ENCODE assay signal across 1 cellular context in the genomic region with DNA sequence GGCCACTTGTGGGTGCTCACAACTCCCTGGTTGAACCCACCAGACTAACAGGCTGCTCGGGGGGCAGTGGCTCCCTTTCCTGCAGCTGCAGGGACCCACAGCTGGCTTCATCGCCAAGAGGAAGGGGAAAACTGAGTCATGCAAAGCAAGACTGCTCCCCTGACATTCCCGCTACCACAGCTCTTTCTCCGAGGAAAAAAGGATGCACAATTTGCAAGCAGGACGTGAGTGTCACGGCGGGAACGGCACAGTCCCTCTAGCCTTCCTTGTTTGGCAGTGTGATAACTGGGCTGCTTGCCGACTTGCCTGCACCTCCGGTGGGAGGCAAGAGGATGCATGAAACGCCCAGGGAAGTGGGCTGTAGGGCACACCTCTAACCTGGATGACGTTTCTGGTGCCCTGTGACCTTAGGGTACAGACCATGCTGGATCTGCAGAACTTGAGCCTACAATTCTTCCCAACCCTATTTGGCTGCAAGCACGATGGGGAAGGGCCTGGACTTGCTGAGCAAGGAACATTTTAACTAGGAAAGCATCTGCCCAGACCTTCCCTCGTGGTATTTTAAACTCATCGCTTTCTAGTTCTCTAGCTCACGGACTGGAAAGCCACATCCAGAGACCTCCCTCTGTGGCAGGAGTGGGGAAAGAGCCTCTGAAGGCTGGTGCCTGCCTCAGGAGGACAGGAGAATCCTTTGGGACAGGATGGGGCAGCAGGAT.
TF ChIP-seq lines count a peak whose summit lies in the region.

No MANE protein-coding gene starts in this region.

TF ChIP-seq in GM23338, 12 proteins besides CTCF, POLR2A, EP300 and RAD21:
- TF ChIP-seq, protein P1, sequence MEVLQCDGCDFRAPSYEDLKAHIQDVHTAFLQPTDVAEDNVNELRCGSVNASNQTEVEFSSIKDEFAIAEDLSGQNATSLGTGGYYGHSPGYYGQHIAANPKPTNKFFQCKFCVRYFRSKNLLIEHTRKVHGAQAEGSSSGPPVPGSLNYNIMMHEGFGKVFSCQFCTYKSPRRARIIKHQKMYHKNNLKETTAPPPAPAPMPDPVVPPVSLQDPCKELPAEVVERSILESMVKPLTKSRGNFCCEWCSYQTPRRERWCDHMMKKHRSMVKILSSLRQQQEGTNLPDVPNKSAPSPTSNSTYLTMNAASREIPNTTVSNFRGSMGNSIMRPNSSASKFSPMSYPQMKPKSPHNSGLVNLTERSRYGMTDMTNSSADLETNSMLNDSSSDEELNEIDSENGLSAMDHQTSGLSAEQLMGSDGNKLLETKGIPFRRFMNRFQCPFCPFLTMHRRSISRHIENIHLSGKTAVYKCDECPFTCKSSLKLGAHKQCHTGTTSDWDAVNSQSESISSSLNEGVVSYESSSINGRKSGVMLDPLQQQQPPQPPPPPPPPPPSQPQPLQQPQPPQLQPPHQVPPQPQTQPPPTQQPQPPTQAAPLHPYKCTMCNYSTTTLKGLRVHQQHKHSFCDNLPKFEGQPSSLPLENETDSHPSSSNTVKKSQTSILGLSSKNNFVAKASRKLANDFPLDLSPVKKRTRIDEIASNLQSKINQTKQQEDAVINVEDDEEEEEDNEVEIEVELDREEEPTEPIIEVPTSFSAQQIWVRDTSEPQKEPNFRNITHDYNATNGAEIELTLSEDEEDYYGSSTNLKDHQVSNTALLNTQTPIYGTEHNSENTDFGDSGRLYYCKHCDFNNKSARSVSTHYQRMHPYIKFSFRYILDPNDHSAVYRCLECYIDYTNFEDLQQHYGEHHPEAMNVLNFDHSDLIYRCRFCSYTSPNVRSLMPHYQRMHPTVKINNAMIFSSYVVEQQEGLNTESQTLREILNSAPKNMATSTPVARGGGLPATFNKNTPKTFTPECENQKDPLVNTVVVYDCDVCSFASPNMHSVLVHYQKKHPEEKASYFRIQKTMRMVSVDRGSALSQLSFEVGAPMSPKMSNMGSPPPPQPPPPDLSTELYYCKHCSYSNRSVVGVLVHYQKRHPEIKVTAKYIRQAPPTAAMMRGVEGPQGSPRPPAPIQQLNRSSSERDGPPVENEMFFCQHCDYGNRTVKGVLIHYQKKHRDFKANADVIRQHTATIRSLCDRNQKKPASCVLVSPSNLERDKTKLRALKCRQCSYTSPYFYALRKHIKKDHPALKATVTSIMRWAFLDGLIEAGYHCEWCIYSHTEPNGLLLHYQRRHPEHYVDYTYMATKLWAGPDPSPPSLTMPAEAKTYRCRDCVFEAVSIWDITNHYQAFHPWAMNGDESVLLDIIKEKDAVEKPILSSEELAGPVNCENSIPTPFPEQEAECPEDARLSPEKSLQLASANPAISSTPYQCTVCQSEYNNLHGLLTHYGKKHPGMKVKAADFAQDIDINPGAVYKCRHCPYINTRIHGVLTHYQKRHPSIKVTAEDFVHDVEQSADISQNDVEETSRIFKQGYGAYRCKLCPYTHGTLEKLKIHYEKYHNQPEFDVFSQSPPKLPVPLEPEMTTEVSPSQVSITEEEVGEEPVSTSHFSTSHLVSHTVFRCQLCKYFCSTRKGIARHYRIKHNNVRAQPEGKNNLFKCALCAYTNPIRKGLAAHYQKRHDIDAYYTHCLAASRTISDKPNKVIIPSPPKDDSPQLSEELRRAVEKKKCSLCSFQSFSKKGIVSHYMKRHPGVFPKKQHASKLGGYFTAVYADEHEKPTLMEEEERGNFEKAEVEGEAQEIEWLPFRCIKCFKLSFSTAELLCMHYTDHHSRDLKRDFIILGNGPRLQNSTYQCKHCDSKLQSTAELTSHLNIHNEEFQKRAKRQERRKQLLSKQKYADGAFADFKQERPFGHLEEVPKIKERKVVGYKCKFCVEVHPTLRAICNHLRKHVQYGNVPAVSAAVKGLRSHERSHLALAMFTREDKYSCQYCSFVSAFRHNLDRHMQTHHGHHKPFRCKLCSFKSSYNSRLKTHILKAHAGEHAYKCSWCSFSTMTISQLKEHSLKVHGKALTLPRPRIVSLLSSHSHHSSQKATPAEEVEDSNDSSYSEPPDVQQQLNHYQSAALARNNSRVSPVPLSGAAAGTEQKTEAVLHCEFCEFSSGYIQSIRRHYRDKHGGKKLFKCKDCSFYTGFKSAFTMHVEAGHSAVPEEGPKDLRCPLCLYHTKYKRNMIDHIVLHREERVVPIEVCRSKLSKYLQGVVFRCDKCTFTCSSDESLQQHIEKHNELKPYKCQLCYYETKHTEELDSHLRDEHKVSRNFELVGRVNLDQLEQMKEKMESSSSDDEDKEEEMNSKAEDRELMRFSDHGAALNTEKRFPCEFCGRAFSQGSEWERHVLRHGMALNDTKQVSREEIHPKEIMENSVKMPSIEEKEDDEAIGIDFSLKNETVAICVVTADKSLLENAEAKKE (CRISPR knock-in tag; IDR thresholded peaks at IDR 0.05): no peak
- TF ChIP-seq ZNF331 (CRISPR knock-in tag; IDR thresholded peaks at IDR 0.05; ENCODE audit: low read depth) (no peak), CREB1 (CRISPR knock-in tag; IDR thresholded peaks at IDR 0.05; ENCODE audit: low read depth) (no peak), JUNB (IDR thresholded peaks at IDR 0.05; ENCODE audit: unreplicated experiment) (no peak), ZNF114 (CRISPR knock-in tag; IDR thresholded peaks at IDR 0.05) (no peak), POLR2AphosphoS5 (IDR thresholded peaks at IDR 0.05; ENCODE audit: low read depth) (no peak), EZH2phosphoT487 (IDR thresholded peaks at IDR 0.05; ENCODE audit: unreplicated experiment) (no peak), STAT1 (IDR thresholded peaks at IDR 0.05; ENCODE audit: unreplicated experiment) (no peak), EZH2 (IDR thresholded peaks at IDR 0.05; ENCODE audit: low read depth, unreplicated experiment) (no peak), NANOG (IDR thresholded peaks at IDR 0.05; ENCODE audit: borderline replicate concordance) (no peak)
- TF ChIP-seq, protein P2, sequence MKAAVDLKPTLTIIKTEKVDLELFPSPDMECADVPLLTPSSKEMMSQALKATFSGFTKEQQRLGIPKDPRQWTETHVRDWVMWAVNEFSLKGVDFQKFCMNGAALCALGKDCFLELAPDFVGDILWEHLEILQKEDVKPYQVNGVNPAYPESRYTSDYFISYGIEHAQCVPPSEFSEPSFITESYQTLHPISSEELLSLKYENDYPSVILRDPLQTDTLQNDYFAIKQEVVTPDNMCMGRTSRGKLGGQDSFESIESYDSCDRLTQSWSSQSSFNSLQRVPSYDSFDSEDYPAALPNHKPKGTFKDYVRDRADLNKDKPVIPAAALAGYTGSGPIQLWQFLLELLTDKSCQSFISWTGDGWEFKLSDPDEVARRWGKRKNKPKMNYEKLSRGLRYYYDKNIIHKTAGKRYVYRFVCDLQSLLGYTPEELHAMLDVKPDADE (IDR thresholded peaks at IDR 0.05): no peak
- TF ChIP-seq, protein P3, sequence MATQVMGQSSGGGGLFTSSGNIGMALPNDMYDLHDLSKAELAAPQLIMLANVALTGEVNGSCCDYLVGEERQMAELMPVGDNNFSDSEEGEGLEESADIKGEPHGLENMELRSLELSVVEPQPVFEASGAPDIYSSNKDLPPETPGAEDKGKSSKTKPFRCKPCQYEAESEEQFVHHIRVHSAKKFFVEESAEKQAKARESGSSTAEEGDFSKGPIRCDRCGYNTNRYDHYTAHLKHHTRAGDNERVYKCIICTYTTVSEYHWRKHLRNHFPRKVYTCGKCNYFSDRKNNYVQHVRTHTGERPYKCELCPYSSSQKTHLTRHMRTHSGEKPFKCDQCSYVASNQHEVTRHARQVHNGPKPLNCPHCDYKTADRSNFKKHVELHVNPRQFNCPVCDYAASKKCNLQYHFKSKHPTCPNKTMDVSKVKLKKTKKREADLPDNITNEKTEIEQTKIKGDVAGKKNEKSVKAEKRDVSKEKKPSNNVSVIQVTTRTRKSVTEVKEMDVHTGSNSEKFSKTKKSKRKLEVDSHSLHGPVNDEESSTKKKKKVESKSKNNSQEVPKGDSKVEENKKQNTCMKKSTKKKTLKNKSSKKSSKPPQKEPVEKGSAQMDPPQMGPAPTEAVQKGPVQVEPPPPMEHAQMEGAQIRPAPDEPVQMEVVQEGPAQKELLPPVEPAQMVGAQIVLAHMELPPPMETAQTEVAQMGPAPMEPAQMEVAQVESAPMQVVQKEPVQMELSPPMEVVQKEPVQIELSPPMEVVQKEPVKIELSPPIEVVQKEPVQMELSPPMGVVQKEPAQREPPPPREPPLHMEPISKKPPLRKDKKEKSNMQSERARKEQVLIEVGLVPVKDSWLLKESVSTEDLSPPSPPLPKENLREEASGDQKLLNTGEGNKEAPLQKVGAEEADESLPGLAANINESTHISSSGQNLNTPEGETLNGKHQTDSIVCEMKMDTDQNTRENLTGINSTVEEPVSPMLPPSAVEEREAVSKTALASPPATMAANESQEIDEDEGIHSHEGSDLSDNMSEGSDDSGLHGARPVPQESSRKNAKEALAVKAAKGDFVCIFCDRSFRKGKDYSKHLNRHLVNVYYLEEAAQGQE (IDR thresholded peaks at IDR 0.05; ENCODE audit: unreplicated experiment): no peak
